Comparison of ENCODE assay signal across 8 cellular contexts in genomic region chr5:42908509-42909488, GRCh38.
DNase-seq lines count a peak whose midpoint lies in the region; ATAC-seq, FAIRE-seq and TF ChIP-seq lines count a peak whose summit lies in the region.

No MANE protein-coding gene starts in this region.

- CTCF ChIA-PET in HCT116 (lab: Charles Lee): interaction anchor here (0.6 to 2.4 kb wide), 16 partner anchors 19 to 1052 kb away, joined by 3 to 18 read pairs (median 4); partner anchors contain the start of gene ZNF131

- H3K27me3 ChIP-seq in HCT116 (ENCODE audit: insufficient read depth, low read length): no peaks in the 10 kb centered on the region
- H3K27me3 ChIP-seq in MG63: peaks cover 22% of the 10 kb centered on the region
- H3K27me3 ChIP-seq in gastroesophageal sphincter: peaks cover 10% of the 10 kb centered on the region
- H3K27me3 ChIP-seq in neuronal stem cell (ENCODE audit: control insufficient read depth in 3 of 3, insufficient read depth in 3 of 3, low read depth in 1 of 3, low read length in 3 of 3): peaks cover 2 to 34% (median 11%) of the 10 kb centered on the region in 3 experiments

- H3K4me2 ChIP-seq in HCT116 (ENCODE audit: low read length) (peak overlapping the region; percentile 53), neuronal stem cell (ENCODE audit: insufficient read depth, low read length, poor library complexity, severe bottlenecking) (peak overlapping the region; percentile 81)

- H3K4ac ChIP-seq in neuronal stem cell (ENCODE audit: low read length): no peak overlapping the region

- no peaks in the 10 kb centered on the region for H4K20me1 ChIP-seq in HCT116 (ENCODE audit: insufficient read depth)

- RAD21 ChIA-PET in HCT116 (lab: Charles Lee; ENCODE audit: low non-redundant PET in 1 of 2, low total read pairs in 2 of 2, uncharacterized antibody in 2 of 2, unreplicated experiment in 2 of 2): interaction anchor here (0.6 to 1.3 kb wide), 7 partner anchors 19 to 481 kb away, joined by 3 to 5 read pairs (median 4); no protein-coding TSS in a partner anchor

- peak; percentile 93 for ATAC-seq in HCT116
- ATAC-seq in gastroesophageal sphincter: peak; percentile 87

- H3K4me3 ChIP-seq in HCT116 (replicated peaks in 1 of 2; ENCODE audit: low read depth in 1 of 2, low read length in 2 of 2): no peak overlapping the region
- peak overlapping the region; percentile 49 for H3K4me3 ChIP-seq in MG63
- peak overlapping the region; percentile 51 to 57 for H3K4me3 ChIP-seq in gastroesophageal sphincter
- peak overlapping the region; percentile 30 to 37 for H3K4me3 ChIP-seq in neuronal stem cell (ENCODE audit: low read length in 2 of 2)

- BruUV-seq in HCT116 (replicated peaks; lab: Mats Ljungman, UMichigan): no TSS peak

- H3K79me2 ChIP-seq in HCT116 (ENCODE audit: insufficient read depth, low read length): no peaks in the 10 kb centered on the region

- H3K9me3 ChIP-seq in HCT116 (ENCODE audit: control insufficient read depth in 1 of 2, insufficient read depth in 1 of 2, low read depth in 1 of 2, low read length in 2 of 2) (no peaks in the 10 kb centered on the region), MG63 (no peaks in the 10 kb centered on the region), gastroesophageal sphincter (no peaks in the 10 kb centered on the region), neuronal stem cell (replicated peaks in 1 of 2; ENCODE audit: control insufficient read depth in 2 of 2, insufficient read depth in 1 of 2, low read depth in 1 of 2, low read length in 2 of 2) (peaks cover 0 to 2% of the 10 kb centered on the region in 2 donors)

- no peak overlapping the region for H3K14ac ChIP-seq in neuronal stem cell (ENCODE audit: low read length)

- intact Hi-C loops in HCT116 (cut with micrococcal nuclease): loop anchor here (5.0 kb wide), 1 partner anchor 319 kb away; no protein-coding TSS in a partner anchor

- TF ChIP-seq POLR2A in HCT116 (IDR thresholded peaks at IDR 0.05; ENCODE audit: borderline replicate concordance, extremely low read depth, insufficient read depth, insufficient read length): no peak
- no peak for TF ChIP-seq POLR2A in gastroesophageal sphincter (IDR thresholded peaks at IDR 0.05)

- no peak overlapping the region for H2BK12ac ChIP-seq in neuronal stem cell (ENCODE audit: low read length)

- H3K9ac ChIP-seq in HCT116 (ENCODE audit: low read length) (no peak overlapping the region), neuronal stem cell (ENCODE audit: low read depth, low read length, poor library complexity) (no peak overlapping the region)

- WGBS in gastroesophageal sphincter (ENCODE audit: low coverage in 1 of 2), 2 donors: 6 to 10% methylated on average over 15 to 16 of the region's 30 CpGs
- WGBS in neuronal stem cell (ENCODE audit: extremely low coverage in 2 of 2, insufficient read length in 2 of 2, insufficient replicate concordance in 1 of 2), 2 donors: no CpG with 5 or more reads among the region's 30 CpGs

- no peak overlapping the region for H2BK120ac ChIP-seq in neuronal stem cell (ENCODE audit: low read depth, low read length)

- no peak overlapping the region for H2AK5ac ChIP-seq in neuronal stem cell (ENCODE audit: low read depth, low read length)

- peaks cover 0 to 12% of the 10 kb centered on the region in 2 experiments; a peak in 3 of 4 replicates for H3K4me1 ChIP-seq in HCT116 (ENCODE audit: control insufficient read depth in 1 of 2, insufficient read depth in 2 of 2, low read length in 2 of 2)
- H3K4me1 ChIP-seq in gastroesophageal sphincter: peaks cover 0 to 11% (median 4%) of the 10 kb centered on the region in 3 donors
- peaks cover 0 to 2% of the 10 kb centered on the region in 2 donors for H3K4me1 ChIP-seq in neuronal stem cell (ENCODE audit: control insufficient read depth in 2 of 2, insufficient read depth in 1 of 2, low read depth in 1 of 2, low read length in 2 of 2)

- H2BK15ac ChIP-seq in neuronal stem cell (ENCODE audit: low read length): no peak overlapping the region

- TF ChIP-seq CTCF in HCT116 (IDR thresholded peaks at IDR 0.05 in 2 of 3, conservative IDR thresholded peaks at IDR 0.05 in 1 of 3; ENCODE audit: borderline replicate concordance in 1 of 3, insufficient read depth in 1 of 3, low read depth in 2 of 3, low read length in 2 of 3): peak; percentile 51 to 76 (median 76); a peak in 5 of 6 replicates
- peak; percentile 54 to 91 (median 80) for TF ChIP-seq CTCF in gastroesophageal sphincter (IDR thresholded peaks at IDR 0.05)

- H3K27ac ChIP-seq in HCT116 (ENCODE audit: low read depth, low read length) (no peak overlapping the region), gastroesophageal sphincter (no peak overlapping the region), neuronal stem cell (replicated peaks; ENCODE audit: low read length) (no peak overlapping the region)

- no peaks in the 10 kb centered on the region for H3K9me2 ChIP-seq in HCT116 (ENCODE audit: insufficient read depth)

- POLR2A ChIA-PET in HCT116 (lab: Charles Lee): interaction anchor here (0.6 to 1.7 kb wide), 4 partner anchors 110 to 212 kb away, joined by 3 to 5 read pairs (median 4); partner anchors contain the start of gene ZNF131

- H4K91ac ChIP-seq in neuronal stem cell (ENCODE audit: low read depth, low read length, poor library complexity): no peak overlapping the region

- H2AFZ ChIP-seq in HCT116 (ENCODE audit: low read depth, low read length, poor library complexity, severe bottlenecking): peak overlapping the region; percentile 89
- peak overlapping the region; percentile 90 for H2AFZ ChIP-seq in neuronal stem cell (ENCODE audit: low read length)

- DNase-seq in HCT116 (ENCODE audit: low read depth, low spot score): peak; percentile 76
- peak; percentile 79 for DNase-seq in MG63
- DNase-seq in SIG-M5 (lab: John Stamatoyannopoulos, UW): peak; percentile 21
- DNase-seq in activated gamma-delta T cell treated with anti-CD3 and anti-CD28 coated beads, Interleukin-2, amount 50 U/mL, for 16 hours (ENCODE audit: low read depth): peak; percentile 85
- peak; percentile 87 for DNase-seq in neuronal stem cell (ENCODE audit: low spot score)
- DNase-seq in stromal cell of bone marrow (ENCODE audit: low read depth): peak; percentile 77

- TF ChIP-seq RAD21 in HCT116 (IDR thresholded peaks at IDR 0.05; ENCODE audit: low read depth): peak; percentile 60

- H2BK5ac ChIP-seq in neuronal stem cell (ENCODE audit: low read length): no peak overlapping the region

- H3K36me3 ChIP-seq in HCT116 (ENCODE audit: control insufficient read depth in 1 of 2, insufficient read depth in 2 of 2, low read length in 2 of 2) (no peaks in the 10 kb centered on the region), MG63 (no peaks in the 10 kb centered on the region), gastroesophageal sphincter (no peaks in the 10 kb centered on the region), neuronal stem cell (replicated peaks in 1 of 2; ENCODE audit: control insufficient read depth in 2 of 2, insufficient read depth in 2 of 2, low read length in 2 of 2) (no peaks in the 10 kb centered on the region)

- H3K23ac ChIP-seq in neuronal stem cell (ENCODE audit: low read depth, low read length, poor library complexity): no peak overlapping the region

- H3K79me1 ChIP-seq in neuronal stem cell (ENCODE audit: low read depth, low read length): no peaks in the 10 kb centered on the region

- H4K8ac ChIP-seq in neuronal stem cell (ENCODE audit: low read depth, low read length): no peak overlapping the region

- TF ChIP-seq EP300 in gastroesophageal sphincter (IDR thresholded peaks at IDR 0.05): no peak

- FAIRE-seq in G401.6 (lab: Jason Lieb, UNC): peak; percentile 79

- H3K18ac ChIP-seq in neuronal stem cell (ENCODE audit: low read length): no peak overlapping the region

TF ChIP-seq in HCT116, 20 proteins besides CTCF, POLR2A, EP300 and RAD21 (continues in another document):
- TF ChIP-seq SIN3A (IDR thresholded peaks at IDR 0.05; ENCODE audit: low read depth): no peak
- TF ChIP-seq YY1 (IDR thresholded peaks at IDR 0.05; ENCODE audit: extremely low read depth, insufficient replicate concordance, low read depth, low read length): no peak
- no peak for TF ChIP-seq SP1 (IDR thresholded peaks at IDR 0.05; ENCODE audit: low read depth)
- TF ChIP-seq EZH2phosphoT487 (IDR thresholded peaks at IDR 0.05; ENCODE audit: borderline replicate concordance): no peak
- no peak for TF ChIP-seq ATF3 (IDR thresholded peaks at IDR 0.05)
- TF ChIP-seq ZNF274 (IDR thresholded peaks at IDR 0.05; ENCODE audit: low read depth, low read length): no peak
- TF ChIP-seq CBX3 (IDR thresholded peaks at IDR 0.05; ENCODE audit: low read depth): no peak
- no peak for TF ChIP-seq EZH2 (IDR thresholded peaks at IDR 0.05)
- TF ChIP-seq REST (IDR thresholded peaks at IDR 0.05; ENCODE audit: low read depth): no peak
- no peak for TF ChIP-seq SRF (IDR thresholded peaks at IDR 0.05; ENCODE audit: low read depth)
- TF ChIP-seq EGR1 (IDR thresholded peaks at IDR 0.05; ENCODE audit: low read depth): no peak

Comparison
In these comparisons a context has a peak if more than half of its experiments do, and no peak if none do; other contexts are left out.
1. DNase-seq: peak in every context shown above with its lines; median percentile 87 in neuronal stem cell; 85 in activated gamma-delta T cell treated with anti-CD3 and anti-CD28 coated beads, Interleukin-2, amount 50 U/mL, for 16 hours; 79 in MG63; 77 in stromal cell of bone marrow; 76 in HCT116; 21 in SIG-M5.
2. H3K4me3 ChIP-seq: peak in MG63 (single experiment), gastroesophageal sphincter (2 of 2) and neuronal stem cell (2 of 2); none in HCT116 (0 of 2).